Comparison of ENCODE assay signal across 14 cellular contexts in genomic region chr11:128022007-128022368, GRCh38.
A peak's percentile ranks its signal among the peaks of the same experiment; 100 is the strongest.
DNase-seq lines count a peak whose midpoint lies in the region; ATAC-seq and TF ChIP-seq lines count a peak whose summit lies in the region.
"Had no signal": no experiment of that assay in that cellular context is flagged by ENCODE, and none has a peak within 500 bp of the region (broad histone marks: within the 10 kb centered on the region; RNA-seq: fewer than 3 reads in every experiment).

No MANE protein-coding gene starts in this region.

- no peaks in the 10 kb centered on the region for H3K27me3 ChIP-seq in lower lobe of right lung (ENCODE audit: low read depth)

- DNase-seq in A172 (ENCODE audit: low spot score) (peak; percentile 25), chondrocyte (ENCODE audit: low spot score) (no peak), OCI-M1 (lab: John Stamatoyannopoulos, UW) (no peak), left lobe of liver (ENCODE audit: low spot score) (no peak), islet precursor cell (no peak), lower lobe of right lung (no peak)
- DNase-seq: activated CD4-positive, alpha-beta T cell treated with anti-CD3 and anti-CD28 coated beads for 48 hours; caudate nucleus; NCI-H2107; SHP77 had no signal

- no peaks in the 10 kb centered on the region for H3K4me1 ChIP-seq in lower lobe of right lung
- H3K4me1 ChIP-seq: HAP-1 had no signal

- H3K27ac ChIP-seq in lower lobe of right lung = no peak overlapping the region
- H3K27ac ChIP-seq: C4-2B had no signal

- intact Hi-C loops in lower lobe of right lung (cut with DNase I) = no loop called here

- ATAC-seq in GM18868 (IDR thresholded peaks at IDR 0.05; ENCODE audit: unreplicated experiment) (peak; percentile 62), HG03520 (IDR thresholded peaks at IDR 0.05; ENCODE audit: unreplicated experiment) (peak; percentile 78), left lobe of liver (no peak), lower lobe of right lung (no peak)

- no peaks in the 10 kb centered on the region for H3K27me3 Mint-ChIP-seq in chondrocyte (ENCODE audit: low read depth)

- H3K36me3 Mint-ChIP-seq in chondrocyte (ENCODE audit: low read depth) = no peaks in the 10 kb centered on the region

- no peak overlapping the region for H3K27ac Mint-ChIP-seq in chondrocyte (ENCODE audit: unreplicated experiment)

- H3K9me3 ChIP-seq in lower lobe of right lung = no peaks in the 10 kb centered on the region
- H3K9me3 ChIP-seq: HAP-1 had no signal

- no peaks in the 10 kb centered on the region for H3K9me3 Mint-ChIP-seq in chondrocyte (ENCODE audit: low read depth)

- peaks cover 21% of the 10 kb centered on the region for H3K4me1 Mint-ChIP-seq in chondrocyte (ENCODE audit: low read depth)

- TF ChIP-seq CTCF in chondrocyte (IDR thresholded peaks at IDR 0.05) = peak; percentile 48
- TF ChIP-seq CTCF in lower lobe of right lung (IDR thresholded peaks at IDR 0.05) = no peak

- no peaks in the 10 kb centered on the region for H3K36me3 ChIP-seq in lower lobe of right lung
- H3K36me3 ChIP-seq: HAP-1 had no signal

- no peak overlapping the region for H3K4me3 ChIP-seq in lower lobe of right lung
- H3K4me3 ChIP-seq: HAP-1 had no signal

- H3K4me3 Mint-ChIP-seq in chondrocyte (ENCODE audit: unreplicated experiment) = no peak overlapping the region

Comparison
In these comparisons a context has a peak if more than half of its experiments do, and no peak if none do; other contexts are left out.
1. ATAC-seq: peak in GM18868 (single experiment) and HG03520 (single experiment); none in left lobe of liver (single experiment) and lower lobe of right lung (0 of 2).